ENCODE assay signal across 33 cellular contexts in the genomic region with DNA sequence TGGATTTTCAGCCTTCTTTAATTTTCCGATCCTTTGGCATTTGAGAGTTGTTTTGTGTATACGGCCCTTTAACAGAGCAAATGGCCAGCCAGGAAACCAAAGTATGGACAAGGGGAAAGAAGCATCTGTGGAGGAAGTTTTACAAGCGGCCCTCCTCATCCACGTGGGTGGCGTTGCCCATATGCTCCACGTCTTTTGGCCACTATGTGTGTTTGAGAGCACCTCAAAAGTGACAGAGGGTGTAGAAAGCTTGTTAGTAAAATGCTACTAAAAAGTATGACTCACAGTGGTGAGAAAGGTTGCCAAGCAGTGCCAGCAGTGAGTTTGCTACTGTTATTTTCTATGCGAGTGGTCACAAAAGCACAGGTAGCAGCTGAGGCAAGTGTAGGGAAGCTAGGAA.
DNase-seq lines count a peak whose midpoint lies in the region; FAIRE-seq and TF ChIP-seq lines count a peak whose summit lies in the region.
"Had no signal": no experiment of that assay in that cellular context is flagged by ENCODE, and none has a peak within 500 bp of the region (broad histone marks: within the 10 kb centered on the region; RNA-seq: fewer than 3 reads in every experiment).

No MANE protein-coding gene starts in this region.

- H3K36me3 ChIP-seq in bronchial epithelial cell (ENCODE audit: control insufficient read depth, insufficient read depth, low read length) = no peaks in the 10 kb centered on the region
- H3K36me3 ChIP-seq: BE2C; BLaER1; BLaER1 treated with 17β-estradiol and CSF1 and Interleukin-3, amounts not matched to agents 10 nM and 100 nM had no signal

- peak; percentile 10 for DNase-seq in Daoy (ENCODE audit: low read depth)
- DNase-seq in astrocyte of the hippocampus (ENCODE audit: low read depth, low spot score) = peak; percentile 31
- DNase-seq in bronchial epithelial cell (ENCODE audit: low read depth) = no peak
- DNase-seq in kidney tubule cell (ENCODE audit: low spot score) = peak; percentile 6
- no peak for DNase-seq in HPDE6-E6E7 (ENCODE audit: extremely low spot score)
- DNase-seq in NCI-H1105 (lab: John Stamatoyannopoulos, UW) = no peak
- DNase-seq in pons (ENCODE audit: low spot score) = no peak
- DNase-seq in iPS-NIHi11 (ENCODE audit: low spot score) = no peak
- DNase-seq: 8988T; ACHN; AML-193; BE2C; C1 segment of cervical spinal cord; Caco-2; Calu3; CD4-positive, alpha-beta memory T cell; CD4-positive, alpha-beta T cell; CD4-positive, CD25-positive, alpha-beta regulatory T cell; CD8-positive, alpha-beta memory T cell; CD8-positive, alpha-beta T cell; COR-L47; DMS 273 treated with DMSO at 0.1 percent for 48 hours; DMS153; DMS53; DMS79; DMS79 treated with DMSO at 0.1 percent for 48 hours; DND-41; EL had no signal

- H3K4me3 ChIP-seq in bronchial epithelial cell (ENCODE audit: low read depth, low read length) = no peak overlapping the region
- H3K4me3 ChIP-seq: A549; BLaER1; BLaER1 treated with 17β-estradiol and CSF1 and Interleukin-3, amounts not matched to agents 10 nM and 100 nM had no signal

- no peak for TF ChIP-seq CTCF in bronchial epithelial cell (IDR thresholded peaks at IDR 0.05; ENCODE audit: insufficient read depth, low read length, severe bottlenecking)

- peak; percentile 7 for FAIRE-seq in bronchial epithelial cell (lab: Jason Lieb, UNC)
- FAIRE-seq: A204.1, A549, D721Med had no signal

- H3K27me3 ChIP-seq in bronchial epithelial cell (ENCODE audit: control insufficient read depth, insufficient read depth, low read length) = no peaks in the 10 kb centered on the region
- H3K27me3 ChIP-seq: BE2C; BLaER1; BLaER1 treated with 17β-estradiol and CSF1 and Interleukin-3, amounts not matched to agents 10 nM and 100 nM had no signal

Comparison
In these comparisons a context has a peak if more than half of its experiments do, and no peak if none do; other contexts are left out.
1. DNase-seq: peak in Daoy (single experiment), astrocyte of the hippocampus (single experiment) and kidney tubule cell (single experiment); none in bronchial epithelial cell (single experiment), HPDE6-E6E7 (single experiment), NCI-H1105 (single experiment), pons (single experiment) and iPS-NIHi11 (single experiment).